Comparison of ENCODE assay signal across 14 cellular contexts in the genomic region with DNA sequence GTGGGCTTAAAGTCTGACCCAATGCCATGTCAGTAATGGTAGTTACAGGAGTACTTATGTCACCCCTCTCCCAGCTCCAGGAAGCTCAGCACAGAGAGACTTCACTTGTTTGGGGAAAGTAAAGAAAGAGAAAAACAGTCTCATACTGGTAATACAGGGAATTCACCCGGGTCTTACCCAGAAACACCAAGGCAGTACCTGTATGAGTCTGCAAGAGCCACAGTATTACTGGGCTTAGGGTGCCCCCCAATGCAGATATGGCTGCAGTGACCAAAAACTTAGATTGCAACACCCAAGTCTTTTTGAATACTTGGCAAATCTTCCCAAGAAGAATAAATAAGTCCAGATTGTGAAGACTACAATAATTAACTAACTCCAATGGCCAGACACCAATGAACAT.
A peak's percentile ranks its signal among the peaks of the same experiment; 100 is the strongest.
DNase-seq lines count a peak whose midpoint lies in the region; ATAC-seq and TF ChIP-seq lines count a peak whose summit lies in the region.
"Had no signal": no experiment of that assay in that cellular context is flagged by ENCODE, and none has a peak within 500 bp of the region (broad histone marks: within the 10 kb centered on the region; RNA-seq: fewer than 3 reads in every experiment).

No MANE protein-coding gene starts in this region.

- no peak overlapping the region for H3K4me3 Mint-ChIP-seq in WTC11
- H3K4me3 Mint-ChIP-seq: activated naive CD8-positive, alpha-beta T cell had no signal

- H3K36me3 Mint-ChIP-seq in WTC11: no peaks in the 10 kb centered on the region
- H3K36me3 Mint-ChIP-seq: activated naive CD8-positive, alpha-beta T cell had no signal

- peak overlapping the region; percentile 55; the same call in 1 of the 2 replicates for H3K27ac Mint-ChIP-seq in WTC11
- H3K27ac Mint-ChIP-seq: activated naive CD8-positive, alpha-beta T cell had no signal

- POLR2A ChIA-PET in WTC11 (lab: Charles Lee): no interaction called here

- intact Hi-C loops in heart right ventricle (cut with DNase I): no loop called here
- intact Hi-C loops in lower leg skin (cut with DNase I; ENCODE audit: low total_unique reads): no loop called here

- TF ChIP-seq CTCF in WTC11 (IDR thresholded peaks at IDR 0.05) (no peak), heart right ventricle (IDR thresholded peaks at IDR 0.05) (no peak), lower leg skin (IDR thresholded peaks at IDR 0.05) (no peak)

- no peak for TF ChIP-seq POLR2A in lower leg skin (IDR thresholded peaks at IDR 0.05)

- no peak overlapping the region for H3K27ac ChIP-seq in heart right ventricle
- H3K27ac ChIP-seq: BLaER1 treated with 17β-estradiol and CSF1 and Interleukin-3, amounts not matched to agents 10 nM and 100 nM; gastroesophageal sphincter; parathyroid adenoma had no signal

- H3K27me3 ChIP-seq in heart right ventricle: no peaks in the 10 kb centered on the region
- H3K27me3 ChIP-seq: BLaER1 treated with 17β-estradiol and CSF1 and Interleukin-3, amounts not matched to agents 10 nM and 100 nM; gastroesophageal sphincter had no signal

- WGBS in heart right ventricle, 2 donors: 85 to 87% methylated on average over 1 of the region's 1 CpG
- 87 to 88% methylated on average over 1 of the region's 1 CpG for WGBS in lower leg skin, 2 donors

- H3K36me3 ChIP-seq in heart right ventricle: no peaks in the 10 kb centered on the region
- H3K36me3 ChIP-seq: BLaER1 treated with 17β-estradiol and CSF1 and Interleukin-3, amounts not matched to agents 10 nM and 100 nM; gastroesophageal sphincter had no signal

- ATAC-seq in GM18520 (IDR thresholded peaks at IDR 0.05; ENCODE audit: unreplicated experiment) (peak; percentile 96), GM21515 (IDR thresholded peaks at IDR 0.05; ENCODE audit: unreplicated experiment) (peak; percentile 66), HG02981 (IDR thresholded peaks at IDR 0.05; ENCODE audit: unreplicated experiment) (peak; percentile 61), WTC11 (no peak), heart right ventricle (no peak)
- ATAC-seq: gastroesophageal sphincter, HCT116 had no signal

- no peaks in the 10 kb centered on the region for H3K27me3 Mint-ChIP-seq in WTC11 (ENCODE audit: low read depth)
- H3K27me3 Mint-ChIP-seq: activated naive CD8-positive, alpha-beta T cell had no signal

- H3K4me1 Mint-ChIP-seq in WTC11: no peaks in the 10 kb centered on the region

- H3K4me1 ChIP-seq in heart right ventricle: no peaks in the 10 kb centered on the region
- H3K4me1 ChIP-seq: BLaER1 treated with 17β-estradiol and CSF1 and Interleukin-3, amounts not matched to agents 10 nM and 100 nM; gastroesophageal sphincter; parathyroid adenoma had no signal

- CTCF ChIA-PET in WTC11 (lab: Charles Lee): no interaction called here

- H3K9me3 ChIP-seq in heart right ventricle: peaks cover 0 to 26% (median 4%) of the 10 kb centered on the region in 11 donors
- H3K9me3 ChIP-seq: gastroesophageal sphincter had no signal

- H3K4me3 ChIP-seq in heart right ventricle (no peak overlapping the region), lower leg skin (ENCODE audit: low read depth, poor library complexity, severe bottlenecking) (no peak overlapping the region)
- H3K4me3 ChIP-seq: BLaER1 treated with 17β-estradiol and CSF1 and Interleukin-3, amounts not matched to agents 10 nM and 100 nM; gastroesophageal sphincter had no signal

- DNase-seq in WTC11 (ENCODE audit: low spot score): no peak
- DNase-seq in COR-L47 (lab: John Stamatoyannopoulos, UW): no peak
- DNase-seq in heart right ventricle: no peak
- DNase-seq in Ammon's horn (ENCODE audit: low spot score): no peak
- DNase-seq in lower leg skin (ENCODE audit: low spot score in 2 of 2): no peak
- DNase-seq: DMS79 treated with DMSO at 0.1 percent for 48 hours had no signal

- peaks cover 8% of the 10 kb centered on the region for H3K9me3 Mint-ChIP-seq in WTC11

TF ChIP-seq in WTC11, 78 proteins besides CTCF, POLR2A, EP300 and RAD21:
- TF ChIP-seq, protein P1, sequence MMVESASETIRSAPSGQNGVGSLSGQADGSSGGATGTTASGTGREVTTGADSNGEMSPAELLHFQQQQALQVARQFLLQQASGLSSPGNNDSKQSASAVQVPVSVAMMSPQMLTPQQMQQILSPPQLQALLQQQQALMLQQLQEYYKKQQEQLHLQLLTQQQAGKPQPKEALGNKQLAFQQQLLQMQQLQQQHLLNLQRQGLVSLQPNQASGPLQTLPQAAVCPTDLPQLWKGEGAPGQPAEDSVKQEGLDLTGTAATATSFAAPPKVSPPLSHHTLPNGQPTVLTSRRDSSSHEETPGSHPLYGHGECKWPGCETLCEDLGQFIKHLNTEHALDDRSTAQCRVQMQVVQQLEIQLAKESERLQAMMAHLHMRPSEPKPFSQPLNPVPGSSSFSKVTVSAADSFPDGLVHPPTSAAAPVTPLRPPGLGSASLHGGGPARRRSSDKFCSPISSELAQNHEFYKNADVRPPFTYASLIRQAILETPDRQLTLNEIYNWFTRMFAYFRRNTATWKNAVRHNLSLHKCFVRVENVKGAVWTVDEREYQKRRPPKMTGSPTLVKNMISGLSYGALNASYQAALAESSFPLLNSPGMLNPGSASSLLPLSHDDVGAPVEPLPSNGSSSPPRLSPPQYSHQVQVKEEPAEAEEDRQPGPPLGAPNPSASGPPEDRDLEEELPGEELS (CRISPR knock-in tag; IDR thresholded peaks at IDR 0.05): no peak
- TF ChIP-seq EMX1 (CRISPR knock-in tag; IDR thresholded peaks at IDR 0.05) (no peak), OVOL2 (CRISPR knock-in tag; IDR thresholded peaks at IDR 0.05; ENCODE audit: borderline replicate concordance) (no peak), SMAD4 (CRISPR knock-in tag; IDR thresholded peaks at IDR 0.05) (no peak), FOXK1 (CRISPR knock-in tag; IDR thresholded peaks at IDR 0.05) (no peak), NR2C2 (CRISPR knock-in tag; IDR thresholded peaks at IDR 0.05) (no peak)

Comparison
In these comparisons a context has a peak if more than half of its experiments do, and no peak if none do; other contexts are left out.
1. ATAC-seq: peak in GM18520 (single experiment), GM21515 (single experiment) and HG02981 (single experiment); none in WTC11 (single experiment) and heart right ventricle (0 of 8).